In the genomic region with DNA sequence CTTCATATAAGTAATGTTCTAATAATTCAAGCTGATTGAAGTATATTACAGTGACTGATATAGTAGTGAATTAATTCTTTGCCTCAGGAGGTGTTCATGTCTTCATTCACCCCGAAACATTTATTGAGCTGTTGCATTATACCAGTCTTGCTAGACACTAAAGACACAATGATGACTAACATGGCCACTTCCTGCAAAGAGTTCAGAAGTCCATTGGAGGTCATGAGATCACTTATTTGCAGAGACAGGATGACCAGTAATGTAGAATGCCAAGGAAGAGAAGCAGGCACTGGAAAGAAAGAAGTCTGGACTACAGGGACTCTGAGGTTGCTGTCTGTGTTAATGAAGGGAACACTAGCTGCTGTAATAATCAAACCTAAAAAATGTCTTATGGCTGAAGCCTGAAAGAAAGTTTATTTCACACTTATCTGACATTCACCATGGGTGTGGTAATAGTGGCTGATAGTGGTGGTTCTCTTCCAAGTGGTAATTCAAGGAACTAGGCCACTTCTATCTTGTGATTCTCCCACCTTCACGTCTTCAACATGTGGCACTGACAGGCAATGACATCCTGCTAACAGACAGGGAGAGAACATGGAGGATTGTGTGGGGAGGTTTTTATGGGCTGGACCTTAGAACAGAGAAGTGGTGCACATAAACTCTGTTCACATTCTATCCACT, we compare ENCODE assay signal across 1 cellular context.
A peak's percentile ranks its signal among the peaks of the same experiment; 100 is the strongest.
TF ChIP-seq lines count a peak whose summit lies in the region.

No MANE protein-coding gene starts in this region.

TF ChIP-seq in SK-N-SH, 30 proteins besides CTCF, POLR2A, EP300 and RAD21 (continued from another document):
- TF ChIP-seq RXRA (IDR thresholded peaks at IDR 0.05; ENCODE audit: borderline replicate concordance, low read depth): peak; percentile 97
